ENCODE assay signal across 8 cellular contexts in the genomic region with DNA sequence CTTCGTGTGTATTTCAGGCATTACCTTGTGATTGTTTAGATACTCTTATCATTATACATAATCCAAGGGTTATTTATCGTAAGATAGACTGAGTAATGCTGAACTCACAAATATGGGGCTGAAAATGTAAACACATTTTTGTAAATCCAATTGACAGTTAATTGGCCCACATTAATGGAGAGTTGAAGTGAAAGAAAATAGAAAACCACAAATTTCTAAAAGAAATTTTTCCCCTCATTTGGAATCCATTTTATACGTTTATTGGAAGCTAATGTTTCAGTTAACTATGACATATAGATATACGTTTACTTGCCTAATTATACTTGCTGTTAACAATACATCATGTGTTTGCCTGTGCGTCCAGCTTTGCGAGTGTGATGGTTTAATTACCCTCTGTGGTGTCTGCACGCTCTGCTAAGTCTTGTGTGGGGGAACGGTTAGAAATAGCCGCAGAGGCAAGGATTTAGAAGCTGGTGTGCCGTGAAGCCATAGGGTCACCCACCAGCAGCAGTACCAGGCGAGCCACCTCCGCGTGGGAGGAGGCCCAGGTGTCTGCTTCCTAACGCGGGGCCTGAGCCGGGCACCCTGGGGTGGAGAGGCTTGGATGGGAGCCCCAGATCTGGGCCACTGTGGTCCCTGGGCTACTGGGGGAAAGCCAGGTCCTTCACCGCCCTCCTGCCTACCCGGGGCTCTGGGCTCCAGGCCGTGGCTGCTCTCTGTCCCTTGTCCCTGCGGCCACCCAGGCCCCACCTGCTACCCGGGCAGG. TPM values are rescaled to one million over a fixed set of nuclear protein-coding genes. Genes with fewer than 3 reads are reported as not detected.
A peak's percentile ranks its signal among the peaks of the same experiment; 100 is the strongest.
DNase-seq lines count a peak whose midpoint lies in the region; ATAC-seq and TF ChIP-seq lines count a peak whose summit lies in the region.

No MANE protein-coding gene starts in this region.

- no peak for DNase-seq in CD8-positive, alpha-beta memory T cell
- peak; percentile 81 for DNase-seq in NCI-H146 treated with DMSO at 0.1 percent for 48 hours (lab: John Stamatoyannopoulos, UW; ENCODE audit: unreplicated experiment)
- no peak for DNase-seq in colonic mucosa
- DNase-seq in osteoblast (ENCODE audit: insufficient read length, low spot score, missing footprints), result peak; percentile 80
- DNase-seq in GF-D8 (lab: John Stamatoyannopoulos, UW), result no peak
- no peak for DNase-seq in OCI-LY7 (ENCODE audit: low spot score)

- CTCF ChIA-PET in CD8-positive, alpha-beta memory T cell (lab: Charles Lee), result no interaction called here
- CTCF ChIA-PET in OCI-LY7 (lab: Charles Lee; ENCODE audit: unreplicated experiment), result no interaction called here

- H3K4me2 ChIP-seq in osteoblast (ENCODE audit: insufficient read depth, low read length), result peak overlapping the region; percentile 95
- no peak overlapping the region for H3K4me2 ChIP-seq in OCI-LY7 (ENCODE audit: low read length)

- H3K4me3 Mint-ChIP-seq in CD8-positive, alpha-beta memory T cell, result peak overlapping the region; percentile 82 to 91 (median 83)

- POLR2A ChIA-PET in CD8-positive, alpha-beta memory T cell (lab: Charles Lee), result interaction anchor here (1.1 to 1.4 kb wide), 2 partner anchors 36 to 38 kb away, joined by 3 to 6 read pairs; partner anchors contain the start of gene TSHZ1
- POLR2A ChIA-PET in OCI-LY7 (lab: Charles Lee), result no interaction called here

- H3K9ac ChIP-seq in colonic mucosa (ENCODE audit: low read depth in 2 of 2, low read length in 2 of 2), result peak overlapping the region in 1 of 2 donors; percentile 48

- H2AFZ ChIP-seq in osteoblast (ENCODE audit: low read length), result peak overlapping the region; percentile 97
- no peak overlapping the region for H2AFZ ChIP-seq in OCI-LY7 (ENCODE audit: low read length)

- no peaks in the 10 kb centered on the region for H3K27me3 ChIP-seq in CD8-positive, alpha-beta memory T cell (ENCODE audit: insufficient read depth, low read length, poor library complexity, severe bottlenecking)
- H3K27me3 ChIP-seq in colonic mucosa, result no peaks in the 10 kb centered on the region
- no peaks in the 10 kb centered on the region for H3K27me3 ChIP-seq in osteoblast (ENCODE audit: insufficient read depth, low read length)

- no TSS peak for BruUV-seq in OCI-LY7 (replicated peaks; lab: Mats Ljungman, UMichigan)

- peak overlapping the region; percentile 42 for H3K4me3 ChIP-seq in CD8-positive, alpha-beta memory T cell (ENCODE audit: low read length)
- H3K4me3 ChIP-seq in colonic mucosa (no peak overlapping the region), osteoblast (ENCODE audit: insufficient read depth, low read length) (peak overlapping the region; percentile 69), OCI-LY7 (ENCODE audit: low read depth, low read length, poor library complexity, severe bottlenecking) (no peak overlapping the region)

- TF ChIP-seq CTCF in colonic mucosa (IDR thresholded peaks at IDR 0.05) (no peak), osteoblast (IDR thresholded peaks at IDR 0.05; ENCODE audit: extremely low read depth, low read depth, low read length) (no peak), OCI-LY7 (conservative IDR thresholded peaks at IDR 0.05; ENCODE audit: low read length) (no peak)

- H3K27ac ChIP-seq in CD8-positive, alpha-beta memory T cell (ENCODE audit: low read depth, low read length), result no peak overlapping the region
- H3K27ac ChIP-seq in colonic mucosa (peak overlapping the region; percentile 75), osteoblast (ENCODE audit: low read depth, low read length) (peak overlapping the region; percentile 91), OCI-LY7 (ENCODE audit: low read depth, low read length, poor library complexity, severe bottlenecking) (no peak overlapping the region)

- H3K36me3 Mint-ChIP-seq in CD8-positive, alpha-beta memory T cell, result no peaks in the 10 kb centered on the region

- peaks cover 48% of the 10 kb centered on the region for H3K4me1 ChIP-seq in CD8-positive, alpha-beta memory T cell (ENCODE audit: insufficient read depth, low read length)
- no peaks in the 10 kb centered on the region for H3K4me1 ChIP-seq in colonic mucosa
- H3K4me1 ChIP-seq in osteoblast (ENCODE audit: insufficient read depth, low read length), result peaks cover 26% of the 10 kb centered on the region
- no peaks in the 10 kb centered on the region for H3K4me1 ChIP-seq in OCI-LY7 (ENCODE audit: insufficient read depth, low read length, poor library complexity, severe bottlenecking)

- H4K20me1 ChIP-seq in osteoblast (ENCODE audit: insufficient read depth, low read length), result no peaks in the 10 kb centered on the region
- no peaks in the 10 kb centered on the region for H4K20me1 ChIP-seq in OCI-LY7 (ENCODE audit: insufficient read depth, low read length)

- H3K9me2 ChIP-seq in OCI-LY7 (ENCODE audit: insufficient read depth, low read length), result no peaks in the 10 kb centered on the region

- intact Hi-C loops in colonic mucosa (cut with DNase I) (no loop called here), OCI-LY7 (cut with micrococcal nuclease; ENCODE audit: unreplicated experiment) (no loop called here)

- ATAC-seq in GM19467 (IDR thresholded peaks at IDR 0.05; ENCODE audit: unreplicated experiment) (no peak), HG03025 (IDR thresholded peaks at IDR 0.05; ENCODE audit: low FRiP score, unreplicated experiment) (no peak)

- no peaks in the 10 kb centered on the region for H3K27me3 Mint-ChIP-seq in CD8-positive, alpha-beta memory T cell

- peak overlapping the region; percentile 81 to 99 (median 90) for H3K27ac Mint-ChIP-seq in CD8-positive, alpha-beta memory T cell

- peaks cover 76 to 93% (median 89%) of the 10 kb centered on the region in 3 donors for H3K4me1 Mint-ChIP-seq in CD8-positive, alpha-beta memory T cell

- peaks cover 0 to 2% (median 0%) of the 10 kb centered on the region in 5 donors for H3K9me3 Mint-ChIP-seq in CD8-positive, alpha-beta memory T cell

- H3K79me2 ChIP-seq in osteoblast (ENCODE audit: insufficient read depth, low read length) (peaks cover 63% of the 10 kb centered on the region), OCI-LY7 (ENCODE audit: insufficient read depth, low read depth, low read length) (no peaks in the 10 kb centered on the region)

- no peaks in the 10 kb centered on the region for H3K9me3 ChIP-seq in CD8-positive, alpha-beta memory T cell (ENCODE audit: low read length)
- H3K9me3 ChIP-seq in colonic mucosa, result no peaks in the 10 kb centered on the region
- no peaks in the 10 kb centered on the region for H3K9me3 ChIP-seq in osteoblast (ENCODE audit: low read depth, low read length)
- no peaks in the 10 kb centered on the region for H3K9me3 ChIP-seq in OCI-LY7 (ENCODE audit: low read length)

- no peaks in the 10 kb centered on the region for H3K36me3 ChIP-seq in CD8-positive, alpha-beta memory T cell (ENCODE audit: insufficient read depth, low read length)
- H3K36me3 ChIP-seq in colonic mucosa (no peaks in the 10 kb centered on the region), osteoblast (ENCODE audit: insufficient read depth, low read length) (no peaks in the 10 kb centered on the region), OCI-LY7 (ENCODE audit: insufficient read depth, low read length) (no peaks in the 10 kb centered on the region)

RNA-seq across cellular contexts. Expression of gene TSHZ1, which starts 38.0 kb away (rescaled TPM):
- 10 to 100 TPM; 17.9 to 18.6 TPM for total RNA-seq in CD8-positive, alpha-beta memory T cell
- 9.0 TPM for polyA plus RNA-seq in CD8-positive, alpha-beta memory T cell
- 10 to 100 TPM; 16.6 to 34.3 TPM for total RNA-seq in colonic mucosa
- 8.5 and 10.5 TPM in 2 replicates for total RNA-seq in osteoblast
- total RNA-seq in OCI-LY7 (2014; rRNA removed; shearing (Covaris generic)), result 4.6 and 5.9 TPM in 2 replicates
- total RNA-seq in OCI-LY7 (2022), result 9.5 and 10.5 TPM in 2 replicates

RNA-seq across cellular contexts. Expression of gene PTGR3, which starts 39.7 kb away (rescaled TPM):
- total RNA-seq in CD8-positive, alpha-beta memory T cell, result 10 to 100 TPM; 25.8 to 26.3 TPM
- 20.3 TPM for polyA plus RNA-seq in CD8-positive, alpha-beta memory T cell
- 10 to 100 TPM; 43.4 to 59.1 TPM for total RNA-seq in colonic mucosa
- total RNA-seq in osteoblast, result 8.3 and 10.3 TPM in 2 replicates
- total RNA-seq in OCI-LY7 (2014; rRNA removed; shearing (Covaris generic)), result 1.8 and 3.0 TPM in 2 replicates
- 14.9 and 16.6 TPM in 2 replicates for total RNA-seq in OCI-LY7 (2022)

Comparison
In these comparisons a context has a peak if more than half of its experiments do, and no peak if none do; other contexts are left out.
1. DNase-seq: peak in NCI-H146 treated with DMSO at 0.1 percent for 48 hours (single experiment) and osteoblast (single experiment); none in CD8-positive, alpha-beta memory T cell (0 of 5), colonic mucosa (single experiment), GF-D8 (single experiment) and OCI-LY7 (single experiment).
2. H3K27ac ChIP-seq: peak in colonic mucosa (single experiment) and osteoblast (single experiment); none in CD8-positive, alpha-beta memory T cell (single experiment) and OCI-LY7 (single experiment).
3. H3K4me3 ChIP-seq: peak in CD8-positive, alpha-beta memory T cell (single experiment) and osteoblast (single experiment); none in colonic mucosa (single experiment) and OCI-LY7 (single experiment).